ENCODE assay signal across 1 cellular context in genomic region chr20:32072168-32072721, GRCh38.
TF ChIP-seq lines count a peak whose summit lies in the region.

No MANE protein-coding gene starts in this region.

TF ChIP-seq in WTC11, 78 proteins besides CTCF, POLR2A, EP300 and RAD21 (continued from another document):
- TF ChIP-seq ZNF532 (CRISPR knock-in tag; IDR thresholded peaks at IDR 0.05; ENCODE audit: borderline replicate concordance): no peak
- no peak for TF ChIP-seq ATF6 (CRISPR knock-in tag; IDR thresholded peaks at IDR 0.05)
- no peak for TF ChIP-seq IRF1 (CRISPR knock-in tag; IDR thresholded peaks at IDR 0.05)
- no peak for TF ChIP-seq ETV6 (CRISPR knock-in tag; IDR thresholded peaks at IDR 0.05)
- TF ChIP-seq ZSCAN18 (CRISPR knock-in tag; IDR thresholded peaks at IDR 0.05): no peak
